In genomic region chr16:89397331-89397861, GRCh38 we compare ENCODE assay signal across 16 cellular contexts.
"Had no signal": no experiment of that assay in that cellular context is flagged by ENCODE, and none has a peak within 500 bp of the region (broad histone marks: within the 10 kb centered on the region; RNA-seq: fewer than 3 reads in every experiment).

No MANE protein-coding gene starts in this region.

- H3K9me3 ChIP-seq: breast epithelium, esophagus squamous epithelium, heart left ventricle, SK-N-SH, tibial nerve had no signal

- H3K4me1 ChIP-seq: breast epithelium had no signal

- H3K27ac Mint-ChIP-seq: activated naive CD8-positive, alpha-beta T cell treated with anti-CD3 and anti-CD28 coated beads for 36 hours; T-helper 1 cell treated with Interleukin-12 subunit alpha and Interleukin-12 subunit beta and Interleukin-4 antibody, amounts not matched to agents 30 μg/mL and 1 μg/mL, for 36 hours had no signal

- H3K9ac ChIP-seq: SK-N-SH had no signal

- H3K27me3 Mint-ChIP-seq: activated naive CD8-positive, alpha-beta T cell treated with anti-CD3 and anti-CD28 coated beads for 36 hours had no signal

- H3K27me3 ChIP-seq: breast epithelium, esophagus squamous epithelium, heart left ventricle, tibial nerve had no signal

- H3K4me3 ChIP-seq: breast epithelium, esophagus squamous epithelium, heart left ventricle, skin epidermis, tibial nerve had no signal

- ATAC-seq: heart left ventricle, left ventricle myocardium superior had no signal

- H3K36me3 ChIP-seq: breast epithelium, tibial nerve had no signal

- DNase-seq: activated effector memory CD4-positive, alpha-beta T cell treated with Interleukin-2 at 50 U/mL for 16 hours; activated naive CD8-positive, alpha-beta T cell treated with anti-CD3 and anti-CD28 coated beads for 36 hours; anterior cingulate cortex; esophagus squamous epithelium; foreskin fibroblast; left ventricle myocardium superior; mesendoderm; retina; SK-N-SH; stimulated activated CD4-positive, alpha-beta T cell treated with anti-CD3 and anti-CD28 coated beads, Interleukin-4, amount 100 ng/mL, for 4 hours had no signal

- H3K27ac ChIP-seq: breast epithelium, esophagus squamous epithelium, skin epidermis, tibial nerve had no signal

- FAIRE-seq: TTC549 had no signal

- H3K9me3 Mint-ChIP-seq: activated naive CD8-positive, alpha-beta T cell treated with anti-CD3 and anti-CD28 coated beads for 36 hours; T-helper 1 cell treated with Interleukin-12 subunit alpha and Interleukin-12 subunit beta and Interleukin-4 antibody, amounts not matched to agents 30 μg/mL and 1 μg/mL, for 36 hours had no signal

- H3K4me3 Mint-ChIP-seq: activated naive CD8-positive, alpha-beta T cell treated with anti-CD3 and anti-CD28 coated beads for 36 hours; T-helper 1 cell treated with Interleukin-12 subunit alpha and Interleukin-12 subunit beta and Interleukin-4 antibody, amounts not matched to agents 30 μg/mL and 1 μg/mL, for 36 hours had no signal
